ENCODE assay signal across 1 cellular context in the genomic region with DNA sequence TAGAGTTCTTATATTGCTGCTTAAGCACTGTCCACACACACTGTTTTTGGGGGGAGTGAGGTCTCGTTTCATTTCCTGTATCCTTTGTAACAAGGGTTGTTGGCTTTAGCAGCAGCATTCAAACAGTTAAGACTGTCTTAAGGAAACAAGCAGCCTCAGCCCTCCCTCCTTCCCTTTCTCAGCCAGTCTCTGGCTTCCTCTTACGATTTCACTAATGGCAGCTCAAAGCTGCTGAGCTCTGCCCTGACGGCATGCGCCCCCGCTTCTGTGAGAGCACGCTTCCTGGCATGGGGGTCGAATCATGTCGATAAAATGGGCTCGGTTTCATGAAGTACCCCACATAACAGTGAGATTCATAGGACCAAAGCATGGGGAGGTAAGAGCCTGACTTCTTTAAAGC.
TF ChIP-seq lines count a peak whose summit lies in the region.

No MANE protein-coding gene starts in this region.

TF ChIP-seq in GM12878, 131 proteins besides CTCF, POLR2A, EP300 and RAD21 (continued from another document and continues in another):
- TF ChIP-seq, protein P1, sequence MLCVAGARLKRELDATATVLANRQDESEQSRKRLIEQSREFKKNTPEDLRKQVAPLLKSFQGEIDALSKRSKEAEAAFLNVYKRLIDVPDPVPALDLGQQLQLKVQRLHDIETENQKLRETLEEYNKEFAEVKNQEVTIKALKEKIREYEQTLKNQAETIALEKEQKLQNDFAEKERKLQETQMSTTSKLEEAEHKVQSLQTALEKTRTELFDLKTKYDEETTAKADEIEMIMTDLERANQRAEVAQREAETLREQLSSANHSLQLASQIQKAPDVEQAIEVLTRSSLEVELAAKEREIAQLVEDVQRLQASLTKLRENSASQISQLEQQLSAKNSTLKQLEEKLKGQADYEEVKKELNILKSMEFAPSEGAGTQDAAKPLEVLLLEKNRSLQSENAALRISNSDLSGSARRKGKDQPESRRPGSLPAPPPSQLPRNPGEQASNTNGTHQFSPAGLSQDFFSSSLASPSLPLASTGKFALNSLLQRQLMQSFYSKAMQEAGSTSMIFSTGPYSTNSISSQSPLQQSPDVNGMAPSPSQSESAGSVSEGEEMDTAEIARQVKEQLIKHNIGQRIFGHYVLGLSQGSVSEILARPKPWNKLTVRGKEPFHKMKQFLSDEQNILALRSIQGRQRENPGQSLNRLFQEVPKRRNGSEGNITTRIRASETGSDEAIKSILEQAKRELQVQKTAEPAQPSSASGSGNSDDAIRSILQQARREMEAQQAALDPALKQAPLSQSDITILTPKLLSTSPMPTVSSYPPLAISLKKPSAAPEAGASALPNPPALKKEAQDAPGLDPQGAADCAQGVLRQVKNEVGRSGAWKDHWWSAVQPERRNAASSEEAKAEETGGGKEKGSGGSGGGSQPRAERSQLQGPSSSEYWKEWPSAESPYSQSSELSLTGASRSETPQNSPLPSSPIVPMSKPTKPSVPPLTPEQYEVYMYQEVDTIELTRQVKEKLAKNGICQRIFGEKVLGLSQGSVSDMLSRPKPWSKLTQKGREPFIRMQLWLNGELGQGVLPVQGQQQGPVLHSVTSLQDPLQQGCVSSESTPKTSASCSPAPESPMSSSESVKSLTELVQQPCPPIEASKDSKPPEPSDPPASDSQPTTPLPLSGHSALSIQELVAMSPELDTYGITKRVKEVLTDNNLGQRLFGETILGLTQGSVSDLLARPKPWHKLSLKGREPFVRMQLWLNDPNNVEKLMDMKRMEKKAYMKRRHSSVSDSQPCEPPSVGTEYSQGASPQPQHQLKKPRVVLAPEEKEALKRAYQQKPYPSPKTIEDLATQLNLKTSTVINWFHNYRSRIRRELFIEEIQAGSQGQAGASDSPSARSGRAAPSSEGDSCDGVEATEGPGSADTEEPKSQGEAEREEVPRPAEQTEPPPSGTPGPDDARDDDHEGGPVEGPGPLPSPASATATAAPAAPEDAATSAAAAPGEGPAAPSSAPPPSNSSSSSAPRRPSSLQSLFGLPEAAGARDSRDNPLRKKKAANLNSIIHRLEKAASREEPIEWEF (IDR thresholded peaks at IDR 0.05; ENCODE audit: insufficient replicate concordance, low read depth, low read length): no peak
- TF ChIP-seq CBFB (IDR thresholded peaks at IDR 0.05; ENCODE audit: low read depth) (no peak), HCFC1 (IDR thresholded peaks at IDR 0.05; ENCODE audit: low read length) (no peak), STAT3 (IDR thresholded peaks at IDR 0.05; ENCODE audit: low read depth, low read length) (no peak), MXI1 (IDR thresholded peaks at IDR 0.05; ENCODE audit: low read depth, low read length) (peak; percentile 39; the same call in 1 of the 2 replicates), HDAC2 (IDR thresholded peaks at IDR 0.05) (no peak; the same call in 1 of the 2 replicates), SREBF1 (IDR thresholded peaks at IDR 0.05; ENCODE audit: low read length) (no peak), STAT1 (conservative IDR thresholded peaks at IDR 0.05) (no peak), NFYA (IDR thresholded peaks at IDR 0.05; ENCODE audit: borderline replicate concordance, low read depth, low read length) (no peak), POU2F2 (IDR thresholded peaks at IDR 0.05; ENCODE audit: borderline replicate concordance, low read depth, low read length) (peak; percentile 74; the same call in 2 of the 3 replicates), PAX5 (IDR thresholded peaks at IDR 0.05; ENCODE audit: borderline replicate concordance, low read depth, low read length) (peak; percentile 3; the same call in 1 of the 2 replicates), TARDBP (IDR thresholded peaks at IDR 0.05; ENCODE audit: borderline replicate concordance) (no peak), YBX1 (IDR thresholded peaks at IDR 0.05) (no peak), EED (IDR thresholded peaks at IDR 0.05; ENCODE audit: low read depth) (no peak), CHD2 (IDR thresholded peaks at IDR 0.05; ENCODE audit: borderline replicate concordance, low read depth, low read length) (no peak; the same call in 1 of the 2 replicates), CBX5 (IDR thresholded peaks at IDR 0.05; ENCODE audit: low read depth) (0 out of 2 replicates have a peak, but pooled peaks have one; percentile 51), GATAD2B (conservative IDR thresholded peaks at IDR 0.05; ENCODE audit: low read depth) (no peak; the same call in 1 of the 2 replicates), SIN3A (IDR thresholded peaks at IDR 0.05; ENCODE audit: low read depth, low read length) (no peak), ATF7 (IDR thresholded peaks at IDR 0.05; ENCODE audit: low read depth) (peak; percentile 52), MYB (IDR thresholded peaks at IDR 0.05; ENCODE audit: borderline replicate concordance, low read depth, low read length) (no peak), JUNB (IDR thresholded peaks at IDR 0.05) (no peak), RAD51 (IDR thresholded peaks at IDR 0.05) (no peak), MEF2B (IDR thresholded peaks at IDR 0.05; ENCODE audit: partially characterized antibody, poor library complexity, severe bottlenecking) (no peak), ETV6 (conservative IDR thresholded peaks at IDR 0.05 in 1 of 2, IDR thresholded peaks at IDR 0.05 in 1 of 2; ENCODE audit: borderline replicate concordance in 1 of 2, low read depth in 1 of 2) (peak in 1 of 2 experiments; percentile 72; a peak in 2 of 4 replicates), BMI1 (IDR thresholded peaks at IDR 0.05; ENCODE audit: borderline replicate concordance) (no peak), ZNF217 (IDR thresholded peaks at IDR 0.05) (no peak), TCF12 (IDR thresholded peaks at IDR 0.05; ENCODE audit: low read depth, low read length) (no peak), CHD1 (IDR thresholded peaks at IDR 0.05; ENCODE audit: low read depth, low read length) (no peak)
- TF ChIP-seq, protein P2, sequence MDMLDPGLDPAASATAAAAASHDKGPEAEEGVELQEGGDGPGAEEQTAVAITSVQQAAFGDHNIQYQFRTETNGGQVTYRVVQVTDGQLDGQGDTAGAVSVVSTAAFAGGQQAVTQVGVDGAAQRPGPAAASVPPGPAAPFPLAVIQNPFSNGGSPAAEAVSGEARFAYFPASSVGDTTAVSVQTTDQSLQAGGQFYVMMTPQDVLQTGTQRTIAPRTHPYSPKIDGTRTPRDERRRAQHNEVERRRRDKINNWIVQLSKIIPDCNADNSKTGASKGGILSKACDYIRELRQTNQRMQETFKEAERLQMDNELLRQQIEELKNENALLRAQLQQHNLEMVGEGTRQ (IDR thresholded peaks at IDR 0.05; ENCODE audit: borderline replicate concordance, low read depth, low read length): no peak
- TF ChIP-seq, protein P3, sequence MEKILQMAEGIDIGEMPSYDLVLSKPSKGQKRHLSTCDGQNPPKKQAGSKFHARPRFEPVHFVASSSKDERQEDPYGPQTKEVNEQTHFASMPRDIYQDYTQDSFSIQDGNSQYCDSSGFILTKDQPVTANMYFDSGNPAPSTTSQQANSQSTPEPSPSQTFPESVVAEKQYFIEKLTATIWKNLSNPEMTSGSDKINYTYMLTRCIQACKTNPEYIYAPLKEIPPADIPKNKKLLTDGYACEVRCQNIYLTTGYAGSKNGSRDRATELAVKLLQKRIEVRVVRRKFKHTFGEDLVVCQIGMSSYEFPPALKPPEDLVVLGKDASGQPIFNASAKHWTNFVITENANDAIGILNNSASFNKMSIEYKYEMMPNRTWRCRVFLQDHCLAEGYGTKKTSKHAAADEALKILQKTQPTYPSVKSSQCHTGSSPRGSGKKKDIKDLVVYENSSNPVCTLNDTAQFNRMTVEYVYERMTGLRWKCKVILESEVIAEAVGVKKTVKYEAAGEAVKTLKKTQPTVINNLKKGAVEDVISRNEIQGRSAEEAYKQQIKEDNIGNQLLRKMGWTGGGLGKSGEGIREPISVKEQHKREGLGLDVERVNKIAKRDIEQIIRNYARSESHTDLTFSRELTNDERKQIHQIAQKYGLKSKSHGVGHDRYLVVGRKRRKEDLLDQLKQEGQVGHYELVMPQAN (conservative IDR thresholded peaks at IDR 0.05): no peak
- TF ChIP-seq, protein P4, sequence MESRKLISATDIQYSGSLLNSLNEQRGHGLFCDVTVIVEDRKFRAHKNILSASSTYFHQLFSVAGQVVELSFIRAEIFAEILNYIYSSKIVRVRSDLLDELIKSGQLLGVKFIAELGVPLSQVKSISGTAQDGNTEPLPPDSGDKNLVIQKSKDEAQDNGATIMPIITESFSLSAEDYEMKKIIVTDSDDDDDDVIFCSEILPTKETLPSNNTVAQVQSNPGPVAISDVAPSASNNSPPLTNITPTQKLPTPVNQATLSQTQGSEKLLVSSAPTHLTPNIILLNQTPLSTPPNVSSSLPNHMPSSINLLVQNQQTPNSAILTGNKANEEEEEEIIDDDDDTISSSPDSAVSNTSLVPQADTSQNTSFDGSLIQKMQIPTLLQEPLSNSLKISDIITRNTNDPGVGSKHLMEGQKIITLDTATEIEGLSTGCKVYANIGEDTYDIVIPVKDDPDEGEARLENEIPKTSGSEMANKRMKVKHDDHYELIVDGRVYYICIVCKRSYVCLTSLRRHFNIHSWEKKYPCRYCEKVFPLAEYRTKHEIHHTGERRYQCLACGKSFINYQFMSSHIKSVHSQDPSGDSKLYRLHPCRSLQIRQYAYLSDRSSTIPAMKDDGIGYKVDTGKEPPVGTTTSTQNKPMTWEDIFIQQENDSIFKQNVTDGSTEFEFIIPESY (IDR thresholded peaks at IDR 0.05): no peak
- TF ChIP-seq, protein P5, sequence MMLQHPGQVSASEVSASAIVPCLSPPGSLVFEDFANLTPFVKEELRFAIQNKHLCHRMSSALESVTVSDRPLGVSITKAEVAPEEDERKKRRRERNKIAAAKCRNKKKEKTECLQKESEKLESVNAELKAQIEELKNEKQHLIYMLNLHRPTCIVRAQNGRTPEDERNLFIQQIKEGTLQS (IDR thresholded peaks at IDR 0.05; ENCODE audit: borderline replicate concordance, extremely low read depth, low read depth, low read length): no peak
- TF ChIP-seq, protein P6, sequence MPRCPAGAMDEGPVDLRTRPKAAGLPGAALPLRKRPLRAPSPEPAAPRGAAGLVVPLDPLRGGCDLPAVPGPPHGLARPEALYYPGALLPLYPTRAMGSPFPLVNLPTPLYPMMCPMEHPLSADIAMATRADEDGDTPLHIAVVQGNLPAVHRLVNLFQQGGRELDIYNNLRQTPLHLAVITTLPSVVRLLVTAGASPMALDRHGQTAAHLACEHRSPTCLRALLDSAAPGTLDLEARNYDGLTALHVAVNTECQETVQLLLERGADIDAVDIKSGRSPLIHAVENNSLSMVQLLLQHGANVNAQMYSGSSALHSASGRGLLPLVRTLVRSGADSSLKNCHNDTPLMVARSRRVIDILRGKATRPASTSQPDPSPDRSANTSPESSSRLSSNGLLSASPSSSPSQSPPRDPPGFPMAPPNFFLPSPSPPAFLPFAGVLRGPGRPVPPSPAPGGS (IDR thresholded peaks at IDR 0.05; ENCODE audit: borderline replicate concordance, insufficient read depth, low read depth, low read length, poor library complexity, severe bottlenecking): no peak
- TF ChIP-seq, protein P7, sequence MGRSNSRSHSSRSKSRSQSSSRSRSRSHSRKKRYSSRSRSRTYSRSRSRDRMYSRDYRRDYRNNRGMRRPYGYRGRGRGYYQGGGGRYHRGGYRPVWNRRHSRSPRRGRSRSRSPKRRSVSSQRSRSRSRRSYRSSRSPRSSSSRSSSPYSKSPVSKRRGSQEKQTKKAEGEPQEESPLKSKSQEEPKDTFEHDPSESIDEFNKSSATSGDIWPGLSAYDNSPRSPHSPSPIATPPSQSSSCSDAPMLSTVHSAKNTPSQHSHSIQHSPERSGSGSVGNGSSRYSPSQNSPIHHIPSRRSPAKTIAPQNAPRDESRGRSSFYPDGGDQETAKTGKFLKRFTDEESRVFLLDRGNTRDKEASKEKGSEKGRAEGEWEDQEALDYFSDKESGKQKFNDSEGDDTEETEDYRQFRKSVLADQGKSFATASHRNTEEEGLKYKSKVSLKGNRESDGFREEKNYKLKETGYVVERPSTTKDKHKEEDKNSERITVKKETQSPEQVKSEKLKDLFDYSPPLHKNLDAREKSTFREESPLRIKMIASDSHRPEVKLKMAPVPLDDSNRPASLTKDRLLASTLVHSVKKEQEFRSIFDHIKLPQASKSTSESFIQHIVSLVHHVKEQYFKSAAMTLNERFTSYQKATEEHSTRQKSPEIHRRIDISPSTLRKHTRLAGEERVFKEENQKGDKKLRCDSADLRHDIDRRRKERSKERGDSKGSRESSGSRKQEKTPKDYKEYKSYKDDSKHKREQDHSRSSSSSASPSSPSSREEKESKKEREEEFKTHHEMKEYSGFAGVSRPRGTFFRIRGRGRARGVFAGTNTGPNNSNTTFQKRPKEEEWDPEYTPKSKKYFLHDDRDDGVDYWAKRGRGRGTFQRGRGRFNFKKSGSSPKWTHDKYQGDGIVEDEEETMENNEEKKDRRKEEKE (IDR thresholded peaks at IDR 0.05): no peak
- TF ChIP-seq, protein P8, sequence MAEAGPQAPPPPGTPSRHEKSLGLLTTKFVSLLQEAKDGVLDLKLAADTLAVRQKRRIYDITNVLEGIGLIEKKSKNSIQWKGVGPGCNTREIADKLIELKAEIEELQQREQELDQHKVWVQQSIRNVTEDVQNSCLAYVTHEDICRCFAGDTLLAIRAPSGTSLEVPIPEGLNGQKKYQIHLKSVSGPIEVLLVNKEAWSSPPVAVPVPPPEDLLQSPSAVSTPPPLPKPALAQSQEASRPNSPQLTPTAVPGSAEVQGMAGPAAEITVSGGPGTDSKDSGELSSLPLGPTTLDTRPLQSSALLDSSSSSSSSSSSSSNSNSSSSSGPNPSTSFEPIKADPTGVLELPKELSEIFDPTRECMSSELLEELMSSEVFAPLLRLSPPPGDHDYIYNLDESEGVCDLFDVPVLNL (IDR thresholded peaks at IDR 0.05; ENCODE audit: low read depth, low read length): no peak
- TF ChIP-seq, protein P9, sequence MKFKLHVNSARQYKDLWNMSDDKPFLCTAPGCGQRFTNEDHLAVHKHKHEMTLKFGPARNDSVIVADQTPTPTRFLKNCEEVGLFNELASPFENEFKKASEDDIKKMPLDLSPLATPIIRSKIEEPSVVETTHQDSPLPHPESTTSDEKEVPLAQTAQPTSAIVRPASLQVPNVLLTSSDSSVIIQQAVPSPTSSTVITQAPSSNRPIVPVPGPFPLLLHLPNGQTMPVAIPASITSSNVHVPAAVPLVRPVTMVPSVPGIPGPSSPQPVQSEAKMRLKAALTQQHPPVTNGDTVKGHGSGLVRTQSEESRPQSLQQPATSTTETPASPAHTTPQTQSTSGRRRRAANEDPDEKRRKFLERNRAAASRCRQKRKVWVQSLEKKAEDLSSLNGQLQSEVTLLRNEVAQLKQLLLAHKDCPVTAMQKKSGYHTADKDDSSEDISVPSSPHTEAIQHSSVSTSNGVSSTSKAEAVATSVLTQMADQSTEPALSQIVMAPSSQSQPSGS (IDR thresholded peaks at IDR 0.05; ENCODE audit: low read length): no peak
- TF ChIP-seq, protein P10, sequence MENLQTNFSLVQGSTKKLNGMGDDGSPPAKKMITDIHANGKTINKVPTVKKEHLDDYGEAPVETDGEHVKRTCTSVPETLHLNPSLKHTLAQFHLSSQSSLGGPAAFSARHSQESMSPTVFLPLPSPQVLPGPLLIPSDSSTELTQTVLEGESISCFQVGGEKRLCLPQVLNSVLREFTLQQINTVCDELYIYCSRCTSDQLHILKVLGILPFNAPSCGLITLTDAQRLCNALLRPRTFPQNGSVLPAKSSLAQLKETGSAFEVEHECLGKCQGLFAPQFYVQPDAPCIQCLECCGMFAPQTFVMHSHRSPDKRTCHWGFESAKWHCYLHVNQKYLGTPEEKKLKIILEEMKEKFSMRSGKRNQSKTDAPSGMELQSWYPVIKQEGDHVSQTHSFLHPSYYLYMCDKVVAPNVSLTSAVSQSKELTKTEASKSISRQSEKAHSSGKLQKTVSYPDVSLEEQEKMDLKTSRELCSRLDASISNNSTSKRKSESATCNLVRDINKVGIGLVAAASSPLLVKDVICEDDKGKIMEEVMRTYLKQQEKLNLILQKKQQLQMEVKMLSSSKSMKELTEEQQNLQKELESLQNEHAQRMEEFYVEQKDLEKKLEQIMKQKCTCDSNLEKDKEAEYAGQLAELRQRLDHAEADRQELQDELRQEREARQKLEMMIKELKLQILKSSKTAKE (IDR thresholded peaks at IDR 0.05; ENCODE audit: low read depth, poor library complexity, severe bottlenecking): no peak
